ENCODE assay signal across 17 cellular contexts in the genomic region with DNA sequence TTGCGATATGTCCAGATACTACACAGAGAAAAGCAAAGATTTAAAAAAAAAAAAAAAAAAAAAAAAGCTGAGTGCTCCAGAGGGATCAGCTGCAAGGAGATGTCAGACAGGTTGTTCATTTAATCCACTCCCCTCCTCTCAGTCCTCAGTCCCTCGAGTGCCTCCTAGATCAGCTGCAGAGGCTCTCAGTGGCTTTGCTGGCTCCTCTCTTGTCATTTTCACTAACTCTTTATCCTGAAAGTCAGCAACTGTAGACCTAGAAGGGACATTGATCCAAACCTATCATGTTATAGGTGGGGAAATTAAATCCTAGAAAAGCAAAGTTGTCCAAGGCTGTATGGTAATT.
DNase-seq lines count a peak whose midpoint lies in the region; ATAC-seq and TF ChIP-seq lines count a peak whose summit lies in the region.
"Had no signal": no experiment of that assay in that cellular context is flagged by ENCODE, and none has a peak within 500 bp of the region (broad histone marks: within the 10 kb centered on the region; RNA-seq: fewer than 3 reads in every experiment).

No MANE protein-coding gene starts in this region.

- H3K4me3 ChIP-seq in left lung = no peak overlapping the region
- H3K4me3 ChIP-seq: colonic mucosa, transverse colon had no signal

- ATAC-seq in left lung = peak; percentile 73
- ATAC-seq in GM18858 (IDR thresholded peaks at IDR 0.05; ENCODE audit: unreplicated experiment) = no peak
- no peak for ATAC-seq in stimulated activated naive CD8-positive, alpha-beta T cell treated with anti-CD3 and anti-CD28 coated beads, Interleukin-15, Interleukin-2, amounts not matched to agents 100 U/mL and 50 U/mL, for 24 hours

- intact Hi-C loops in left lung (cut with DNase I) = loop anchor here in 1 of 2 donors (5.0 to 10.0 kb wide), 2 partner anchors 108 to 180 kb away; no protein-coding TSS in a partner anchor

- DNase-seq in DMS53 (lab: John Stamatoyannopoulos, UW) = peak; percentile 9
- no peak for DNase-seq in DMS53 treated with DMSO at 0.1 percent for 48 hours (lab: John Stamatoyannopoulos, UW; ENCODE audit: unreplicated experiment)
- peak; percentile 30 to 37 for DNase-seq in NCI-H1930 (lab: John Stamatoyannopoulos, UW)
- DNase-seq in NCI-H82 (lab: John Stamatoyannopoulos, UW) = peak; percentile 93
- DNase-seq in left lung = no peak
- DNase-seq in stimulated activated naive CD8-positive, alpha-beta T cell treated with anti-CD3 and anti-CD28 coated beads, Interleukin-15, Interleukin-2, amounts not matched to agents 100 U/mL and 50 U/mL, for 24 hours = no peak
- DNase-seq in stimulated activated CD4-positive, alpha-beta T cell treated with anti-CD3 and anti-CD28 coated beads, Interleukin-2, amount 100 ng/mL, for 48 hours = no peak
- DNase-seq: activated CD8-positive, alpha-beta memory T cell treated with anti-CD3 and anti-CD28 coated beads, Interleukin-2, amount 50 U/mL, for 4 hours; activated naive CD4-positive, alpha-beta T cell; aorta; colonic mucosa; midbrain; NCI-H446; transverse colon had no signal

- H3K36me3 ChIP-seq in left lung = no peaks in the 10 kb centered on the region
- H3K36me3 ChIP-seq: colonic mucosa, transverse colon had no signal

- no peak for TF ChIP-seq CTCF in left lung (IDR thresholded peaks at IDR 0.05)

- H3K27me3 ChIP-seq in left lung = no peaks in the 10 kb centered on the region
- H3K27me3 ChIP-seq: colonic mucosa, transverse colon had no signal

- H3K9me3 ChIP-seq in left lung = no peaks in the 10 kb centered on the region
- H3K9me3 ChIP-seq: colonic mucosa, transverse colon had no signal

- H3K27ac ChIP-seq in left lung = no peak overlapping the region
- H3K27ac ChIP-seq: 22Rv1, C4-2B, colonic mucosa, transverse colon had no signal

- H3K4me1 ChIP-seq in left lung = peaks cover 0 to 13% of the 10 kb centered on the region in 2 donors
- H3K4me1 ChIP-seq: colonic mucosa had no signal

Comparison
In these comparisons a context has a peak if more than half of its experiments do, and no peak if none do; other contexts are left out.
1. DNase-seq: peak in DMS53 (single experiment), NCI-H1930 (2 of 2) and NCI-H82 (single experiment); none in DMS53 treated with DMSO at 0.1 percent for 48 hours (single experiment), left lung (0 of 2), stimulated activated naive CD8-positive, alpha-beta T cell treated with anti-CD3 and anti-CD28 coated beads, Interleukin-15, Interleukin-2, amounts not matched to agents 100 U/mL and 50 U/mL, for 24 hours (single experiment) and stimulated activated CD4-positive, alpha-beta T cell treated with anti-CD3 and anti-CD28 coated beads, Interleukin-2, amount 100 ng/mL, for 48 hours (0 of 2).